Comparison of ENCODE assay signal across 10 cellular contexts in the genomic region with DNA sequence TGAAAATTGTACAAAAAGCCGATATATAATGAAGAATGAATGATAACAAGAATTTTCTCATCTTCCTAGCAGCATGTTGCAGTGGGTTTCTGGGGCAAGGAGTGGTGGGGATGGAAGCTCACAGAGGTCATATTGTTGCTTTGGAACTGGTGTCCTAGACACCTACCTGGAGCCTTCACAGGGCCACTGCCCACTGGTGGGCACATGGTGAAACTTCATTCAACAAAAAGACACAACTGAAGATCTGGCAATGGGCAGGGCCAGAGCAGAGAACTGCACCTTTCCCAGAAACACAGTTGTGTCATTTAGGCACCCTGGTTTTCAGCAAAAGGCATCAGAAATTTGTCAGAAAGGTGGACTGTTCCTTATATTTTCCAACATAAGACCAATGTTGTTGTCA.
DNase-seq lines count a peak whose midpoint lies in the region; ATAC-seq and TF ChIP-seq lines count a peak whose summit lies in the region.
"Had no signal": no experiment of that assay in that cellular context is flagged by ENCODE, and none has a peak within 500 bp of the region (broad histone marks: within the 10 kb centered on the region; RNA-seq: fewer than 3 reads in every experiment).

No MANE protein-coding gene starts in this region.

- in situ Hi-C loops in KBM-7 (cut with MboI; ENCODE audit: low pct_unique_long_range_greater_than_20kb, low sequenced_read_pairs), result no loop called here
- in situ Hi-C loops in astrocyte of the cerebellum (cut with HindIII; ENCODE audit: low sequenced_read_pairs), result no loop called here

- no peak overlapping the region for H3K27ac ChIP-seq in caudate nucleus (ENCODE audit: low read depth, low read length)
- H3K27ac ChIP-seq: vagina had no signal

- no peaks in the 10 kb centered on the region for H3K36me3 Mint-ChIP-seq in activated T-cell treated with anti-CD3 and anti-CD28 coated beads, Interleukin-2, amount 50 U/mL, for 4 hours (ENCODE audit: insufficient read depth)

- no peaks in the 10 kb centered on the region for H3K4me1 ChIP-seq in mucosa of descending colon (ENCODE audit: low read depth)
- H3K4me1 ChIP-seq: vagina had no signal

- intact Hi-C loops in mucosa of descending colon (cut with DNase I, micrococcal nuclease), result no loop called here

- no peaks in the 10 kb centered on the region for H3K4me1 Mint-ChIP-seq in activated T-cell treated with anti-CD3 and anti-CD28 coated beads, Interleukin-2, amount 50 U/mL, for 4 hours (ENCODE audit: low read depth)

- H3K9me3 Mint-ChIP-seq in activated T-cell treated with anti-CD3 and anti-CD28 coated beads, Interleukin-2, amount 50 U/mL, for 4 hours, result no peaks in the 10 kb centered on the region

- H3K36me3 ChIP-seq in mucosa of descending colon (ENCODE audit: low read depth), result no peaks in the 10 kb centered on the region
- H3K36me3 ChIP-seq: vagina had no signal

- TF ChIP-seq CTCF in GM12864 (IDR thresholded peaks at IDR 0.05; ENCODE audit: low read depth, low read length, missing control alignments) (peak; percentile 55), astrocyte of the cerebellum (IDR thresholded peaks at IDR 0.05; ENCODE audit: low read depth, low read length, missing control alignments) (peak; percentile 60), mucosa of descending colon (IDR thresholded peaks at IDR 0.05) (no peak)

- ATAC-seq in mucosa of descending colon (peak; percentile 54), HG03108 (IDR thresholded peaks at IDR 0.05; ENCODE audit: unreplicated experiment) (no peak)
- no peak for ATAC-seq in activated T-cell treated with anti-CD3 and anti-CD28 coated beads, Interleukin-2, amount 50 U/mL, for 4 hours

- DNase-seq in GM12864 (ENCODE audit: low read depth) (no peak), KBM-7 (peak; percentile 9), astrocyte of the cerebellum (ENCODE audit: low read depth) (peak; percentile 8), mucosa of descending colon (peak in 1 of 3 donors; percentile 29), caudate nucleus (lab: John Stamatoyannopoulos, UW) (no peak)
- no peak for DNase-seq in activated CD4-positive, alpha-beta T cell treated with anti-CD3 and anti-CD28 coated beads, Interleukin-2, amount 50 U/mL, for 48 hours
- DNase-seq in activated T-cell treated with anti-CD3 and anti-CD28 coated beads, Interleukin-2, amount 50 U/mL, for 4 hours, result no peak
- DNase-seq: MV-4-11 had no signal

- no peak overlapping the region for H3K4me3 Mint-ChIP-seq in activated T-cell treated with anti-CD3 and anti-CD28 coated beads, Interleukin-2, amount 50 U/mL, for 4 hours

- peaks cover 9% of the 10 kb centered on the region for H3K27me3 Mint-ChIP-seq in activated T-cell treated with anti-CD3 and anti-CD28 coated beads, Interleukin-2, amount 50 U/mL, for 4 hours (ENCODE audit: low read depth)

- H3K9me3 ChIP-seq in mucosa of descending colon, result no peaks in the 10 kb centered on the region
- H3K9me3 ChIP-seq: vagina had no signal

- no peak overlapping the region for H3K4me3 ChIP-seq in GM12864 (ENCODE audit: low read depth, low read length)
- no peak overlapping the region for H3K4me3 ChIP-seq in astrocyte of the cerebellum (ENCODE audit: low read depth, low read length)
- no peak overlapping the region for H3K4me3 ChIP-seq in mucosa of descending colon
- H3K4me3 ChIP-seq: vagina had no signal

Comparison
In these comparisons a context has a peak if more than half of its experiments do, and no peak if none do; other contexts are left out.
1. DNase-seq: peak in KBM-7 (single experiment) and astrocyte of the cerebellum (single experiment); none in GM12864 (single experiment), activated CD4-positive, alpha-beta T cell treated with anti-CD3 and anti-CD28 coated beads, Interleukin-2, amount 50 U/mL, for 48 hours (0 of 2), activated T-cell treated with anti-CD3 and anti-CD28 coated beads, Interleukin-2, amount 50 U/mL, for 4 hours (single experiment) and caudate nucleus (0 of 61).